Comparison of ENCODE assay signal across 8 cellular contexts in the genomic region with DNA sequence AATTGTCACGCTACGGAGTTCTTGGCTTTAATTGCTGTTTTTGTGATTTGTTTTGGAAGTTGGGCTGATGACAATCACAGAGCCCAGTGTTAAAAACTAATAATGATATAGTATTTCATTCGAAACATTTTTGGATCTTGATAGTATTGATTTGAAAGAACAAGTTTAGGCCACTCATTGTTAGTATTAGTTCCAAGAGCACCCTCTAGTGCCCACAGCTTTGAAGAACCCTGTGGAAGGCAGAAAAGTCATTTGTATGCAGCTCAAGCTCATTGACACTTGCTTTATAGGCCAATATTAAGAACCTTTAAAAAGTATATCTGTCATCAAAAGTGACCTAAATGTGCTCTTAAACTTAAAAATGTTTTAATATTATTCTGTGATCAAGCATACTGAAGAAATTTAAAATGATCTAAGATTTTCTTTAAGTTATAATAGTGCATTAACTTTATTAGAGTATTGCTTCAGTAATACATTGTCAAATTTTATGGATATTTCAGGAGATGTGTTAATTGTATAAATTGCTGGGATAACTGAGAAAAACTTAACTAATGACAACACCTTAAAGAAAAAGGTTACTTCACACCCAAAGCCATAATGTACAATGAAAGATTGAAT.
DNase-seq lines count a peak whose midpoint lies in the region; ATAC-seq lines count a peak whose summit lies in the region.

No MANE protein-coding gene starts in this region.

- no peak overlapping the region for H3K27ac Mint-ChIP-seq in activated T-helper 17 cell treated with anti-CD3 and anti-CD28 coated beads, Interleukin-2, amount 50 U/mL, for 72 hours

- H3K4me3 Mint-ChIP-seq in activated T-helper 17 cell treated with anti-CD3 and anti-CD28 coated beads, Interleukin-2, amount 50 U/mL, for 72 hours, result no peak overlapping the region

- no peaks in the 10 kb centered on the region for H3K9me3 Mint-ChIP-seq in activated T-helper 17 cell treated with anti-CD3 and anti-CD28 coated beads, Interleukin-2, amount 50 U/mL, for 72 hours

- intact Hi-C loops in posterior vena cava (cut with DNase I), result no loop called here

- H3K4me1 Mint-ChIP-seq in activated T-helper 17 cell treated with anti-CD3 and anti-CD28 coated beads, Interleukin-2, amount 50 U/mL, for 72 hours, result no peaks in the 10 kb centered on the region

- H3K27me3 Mint-ChIP-seq in activated T-helper 17 cell treated with anti-CD3 and anti-CD28 coated beads, Interleukin-2, amount 50 U/mL, for 72 hours, result no peaks in the 10 kb centered on the region

- no peaks in the 10 kb centered on the region for H3K36me3 Mint-ChIP-seq in activated T-helper 17 cell treated with anti-CD3 and anti-CD28 coated beads, Interleukin-2, amount 50 U/mL, for 72 hours (ENCODE audit: low read depth)

- ATAC-seq in HG02852 (IDR thresholded peaks at IDR 0.05; ENCODE audit: unreplicated experiment), result peak; percentile 64
- ATAC-seq in activated T-helper 17 cell treated with anti-CD3 and anti-CD28 coated beads, Interleukin-2, amount 50 U/mL, for 72 hours (replicated peaks), result no peak

- DNase-seq in ELR (ENCODE audit: low read depth) (peak; percentile 60), NCI-H524 treated with DMSO at 0.1 percent for 48 hours (lab: John Stamatoyannopoulos, UW) (peak; percentile 11), cerebellar cortex (ENCODE audit: low spot score) (peak; percentile 48), midbrain (lab: John Stamatoyannopoulos, UW) (peak; percentile 22), posterior vena cava (ENCODE audit: low spot score) (no peak)
- DNase-seq in stimulated activated CD4-positive, alpha-beta T cell treated with anti-CD3 and anti-CD28 coated beads, Interleukin-12 subunit alpha, Interleukin-12 subunit beta, amount 100 ng/mL, for 4 hours, result no peak

Comparison
In these comparisons a context has a peak if more than half of its experiments do, and no peak if none do; other contexts are left out.
1. DNase-seq: peak in ELR (single experiment), NCI-H524 treated with DMSO at 0.1 percent for 48 hours (single experiment), cerebellar cortex (single experiment) and midbrain (single experiment); none in posterior vena cava (single experiment) and stimulated activated CD4-positive, alpha-beta T cell treated with anti-CD3 and anti-CD28 coated beads, Interleukin-12 subunit alpha, Interleukin-12 subunit beta, amount 100 ng/mL, for 4 hours (single experiment).